Comparison of ENCODE assay signal across 9 cellular contexts in the genomic region with DNA sequence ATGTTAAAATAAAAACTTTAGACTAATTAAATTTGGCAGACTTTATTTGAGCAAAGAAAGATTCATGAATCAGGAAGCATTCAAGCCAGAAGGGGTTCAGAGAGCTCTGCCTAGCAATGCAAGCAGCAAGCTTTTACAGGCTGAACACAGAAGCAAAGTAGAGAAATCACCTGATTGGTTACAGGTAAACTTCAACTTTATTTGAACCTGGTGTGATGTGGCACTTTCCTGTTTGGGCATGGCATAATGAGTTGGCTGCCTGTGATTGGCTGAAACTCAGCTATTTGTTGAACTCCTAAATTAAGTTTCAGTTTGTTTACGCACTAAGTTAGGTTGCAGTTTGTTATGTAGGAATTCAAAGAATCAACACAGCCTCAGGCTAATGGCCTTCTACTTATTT.
A peak's percentile ranks its signal among the peaks of the same experiment; 100 is the strongest.
DNase-seq lines count a peak whose midpoint lies in the region; ATAC-seq and TF ChIP-seq lines count a peak whose summit lies in the region.
"Had no signal": no experiment of that assay in that cellular context is flagged by ENCODE, and none has a peak within 500 bp of the region (broad histone marks: within the 10 kb centered on the region; RNA-seq: fewer than 3 reads in every experiment).

No MANE protein-coding gene starts in this region.

- no peak overlapping the region for H3K4me3 Mint-ChIP-seq in activated T-helper 2 cell treated with anti-CD3 and anti-CD28 coated beads, Interferon-gamma antibody, Interleukin-2, Interleukin-4, amounts not matched to agents 10 μg/mL and 5 μg/mL and 100 μg/mL, durations not matched to agents 14 hours and 24 hours and 36 hours (ENCODE audit: low read depth)

- no peak overlapping the region for H3K23ac ChIP-seq in mesendoderm (ENCODE audit: low read length)

- H3K4me2 ChIP-seq in mesendoderm (ENCODE audit: low read length) = no peak overlapping the region

- ATAC-seq in GM19043 (IDR thresholded peaks at IDR 0.05; ENCODE audit: low read depth, unreplicated experiment) (peak; percentile 46), HG03432 (IDR thresholded peaks at IDR 0.05; ENCODE audit: unreplicated experiment) (peak; percentile 69)

- no peaks in the 10 kb centered on the region for H3K79me1 ChIP-seq in mesendoderm (ENCODE audit: low read length)

- no CpG with 5 or more reads among the region's 1 CpG for WGBS in mesendoderm (ENCODE audit: extremely low coverage, insufficient coverage, low lambda C conversion rate)

- no peak overlapping the region for H3K18ac ChIP-seq in mesendoderm (ENCODE audit: low read length)

- intact Hi-C loops in activated T-helper 2 cell treated with anti-CD3 and anti-CD28 coated beads, Interferon-gamma antibody, Interleukin-2, Interleukin-4, amounts not matched to agents 10 μg/mL and 5 μg/mL and 100 μg/mL, durations not matched to agents 14 hours and 24 hours and 36 hours (cut with micrococcal nuclease) = loop anchor here (5.0 kb wide), 2 partner anchors 137 to 322 kb away; a partner anchor contains a TSS

- H3K36me3 ChIP-seq in mesendoderm (ENCODE audit: control insufficient read depth, insufficient read depth, low read length) = no peaks in the 10 kb centered on the region

- H3K4me1 ChIP-seq in mesendoderm (ENCODE audit: control insufficient read depth, low read depth, low read length) = peaks cover 4% of the 10 kb centered on the region

- in situ Hi-C loops in GM13977 (cut with MboI; ENCODE audit: low pct_unique_long_range_greater_than_20kb, low sequenced_read_pairs, unreplicated experiment) = no loop called here

- no peak overlapping the region for H2BK120ac ChIP-seq in mesendoderm (ENCODE audit: low read depth, low read length)

- no peaks in the 10 kb centered on the region for H3K27me3 Mint-ChIP-seq in activated T-helper 2 cell treated with anti-CD3 and anti-CD28 coated beads, Interferon-gamma antibody, Interleukin-2, Interleukin-4, amounts not matched to agents 10 μg/mL and 5 μg/mL and 100 μg/mL, durations not matched to agents 14 hours and 24 hours and 36 hours (ENCODE audit: low read depth)

- peaks cover 61% of the 10 kb centered on the region for H3K4me1 Mint-ChIP-seq in activated T-helper 2 cell treated with anti-CD3 and anti-CD28 coated beads, Interferon-gamma antibody, Interleukin-2, Interleukin-4, amounts not matched to agents 10 μg/mL and 5 μg/mL and 100 μg/mL, durations not matched to agents 14 hours and 24 hours and 36 hours (ENCODE audit: low read depth)

- H4K8ac ChIP-seq in mesendoderm (ENCODE audit: low read depth, low read length) = no peak overlapping the region

- no peaks in the 10 kb centered on the region for H3K27me3 ChIP-seq in mesendoderm (ENCODE audit: insufficient read depth, low read length, poor library complexity)

- H3K79me2 ChIP-seq in mesendoderm (ENCODE audit: control insufficient read depth, insufficient read depth, low read length) = no peaks in the 10 kb centered on the region

- DNase-seq in activated T-helper 2 cell treated with anti-CD3 and anti-CD28 coated beads, Interferon-gamma antibody, Interleukin-2, Interleukin-4, amounts not matched to agents 10 μg/mL and 5 μg/mL and 100 μg/mL, durations not matched to agents 14 hours and 24 hours and 36 hours (ENCODE audit: low spot score) = peak; percentile 24
- DNase-seq in mesendoderm (peak; percentile 71), KG1 (lab: John Stamatoyannopoulos, UW) (no peak), GM13977 (ENCODE audit: low spot score) (no peak), NCI-H510A treated with DMSO at 0.1 percent for 48 hours (lab: John Stamatoyannopoulos, UW) (no peak), HuH-7.5 (ENCODE audit: low spot score) (no peak)
- DNase-seq: SHP77 had no signal

- no peak overlapping the region for H2AK5ac ChIP-seq in mesendoderm (ENCODE audit: low read length)

- no peak overlapping the region for H3K9ac ChIP-seq in mesendoderm (ENCODE audit: low read length)

- no peak overlapping the region for H2BK5ac ChIP-seq in mesendoderm (ENCODE audit: low read length)

- H3K27ac Mint-ChIP-seq in activated T-helper 2 cell treated with anti-CD3 and anti-CD28 coated beads, Interferon-gamma antibody, Interleukin-2, Interleukin-4, amounts not matched to agents 10 μg/mL and 5 μg/mL and 100 μg/mL, durations not matched to agents 14 hours and 24 hours and 36 hours = no peak overlapping the region

- no peak overlapping the region for H3K4me3 ChIP-seq in mesendoderm (ENCODE audit: low read length)

- no peak overlapping the region for H2BK15ac ChIP-seq in mesendoderm (replicated peaks; ENCODE audit: low read depth)

- H3K4ac ChIP-seq in mesendoderm (ENCODE audit: low read depth, low read length) = no peak overlapping the region

- H4K5ac ChIP-seq in mesendoderm (ENCODE audit: low read length) = no peak overlapping the region

- H3K9me3 Mint-ChIP-seq in activated T-helper 2 cell treated with anti-CD3 and anti-CD28 coated beads, Interferon-gamma antibody, Interleukin-2, Interleukin-4, amounts not matched to agents 10 μg/mL and 5 μg/mL and 100 μg/mL, durations not matched to agents 14 hours and 24 hours and 36 hours = peaks cover 13% of the 10 kb centered on the region

- H3K27ac ChIP-seq in mesendoderm (ENCODE audit: low read depth, low read length) = no peak overlapping the region

- peaks cover 9% of the 10 kb centered on the region for H3K36me3 Mint-ChIP-seq in activated T-helper 2 cell treated with anti-CD3 and anti-CD28 coated beads, Interferon-gamma antibody, Interleukin-2, Interleukin-4, amounts not matched to agents 10 μg/mL and 5 μg/mL and 100 μg/mL, durations not matched to agents 14 hours and 24 hours and 36 hours (ENCODE audit: low read depth)

- H3K56ac ChIP-seq in mesendoderm (ENCODE audit: low read length) = no peak overlapping the region

- no peak for TF ChIP-seq CTCF in GM13977 (IDR thresholded peaks at IDR 0.05; ENCODE audit: extremely low read depth, insufficient read depth, missing control alignments)

Comparison
In these comparisons a context has a peak if more than half of its experiments do, and no peak if none do; other contexts are left out.
1. DNase-seq: peak in activated T-helper 2 cell treated with anti-CD3 and anti-CD28 coated beads, Interferon-gamma antibody, Interleukin-2, Interleukin-4, amounts not matched to agents 10 μg/mL and 5 μg/mL and 100 μg/mL, durations not matched to agents 14 hours and 24 hours and 36 hours (single experiment) and mesendoderm (single experiment); none in KG1 (single experiment), GM13977 (single experiment), NCI-H510A treated with DMSO at 0.1 percent for 48 hours (single experiment) and HuH-7.5 (single experiment).